Comparison of ENCODE assay signal across 8 cellular contexts in the genomic region with DNA sequence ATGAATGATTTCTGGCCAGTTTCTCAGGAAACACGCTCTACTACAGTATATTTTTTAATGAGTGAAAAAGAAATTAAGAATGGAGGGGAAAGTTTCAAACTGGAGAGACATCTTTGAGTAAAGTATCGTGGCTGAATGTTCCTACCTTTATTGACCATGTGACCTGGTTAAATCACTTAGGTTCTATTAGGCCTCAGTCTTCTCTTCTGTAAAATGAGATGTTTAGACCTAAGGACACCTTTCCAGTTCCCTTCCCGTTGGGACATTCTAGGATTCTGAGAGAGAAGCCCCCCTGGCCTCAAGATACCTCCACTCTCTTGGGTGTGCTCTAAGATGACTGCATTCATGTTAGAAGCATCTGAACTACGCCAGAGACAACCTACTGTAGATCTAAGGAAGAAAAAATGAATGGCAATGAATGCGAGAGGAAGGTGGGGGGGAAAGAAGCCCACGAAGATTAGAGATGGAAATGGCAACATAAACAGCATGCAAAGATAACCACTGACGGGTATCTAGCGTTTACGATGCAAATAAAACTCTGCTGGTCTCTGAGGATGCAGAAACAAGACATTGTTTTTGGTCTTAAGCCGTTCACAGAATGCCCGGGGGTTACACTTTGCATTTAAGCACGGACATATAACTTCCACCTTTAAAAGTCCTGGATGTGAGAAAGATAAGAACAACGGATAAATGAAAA. TPM values are rescaled to one million over a fixed set of nuclear protein-coding genes. Genes with fewer than 3 reads are reported as not detected.
DNase-seq lines count a peak whose midpoint lies in the region; ATAC-seq and TF ChIP-seq lines count a peak whose summit lies in the region.

No MANE protein-coding gene starts in this region.

- H3K27ac ChIP-seq in Panc1 (ENCODE audit: low read length) (peak overlapping the region; percentile 94), esophagus squamous epithelium (peak overlapping the region; percentile 87 to 100 (median 98))

- H3K4me3 ChIP-seq in AG10803 (ENCODE audit: low read length): peak overlapping the region; percentile 58
- H3K4me3 ChIP-seq in Panc1 (ENCODE audit: low read depth in 2 of 2, low read length in 2 of 2): peak overlapping the region; percentile 57 to 88
- H3K4me3 ChIP-seq in esophagus squamous epithelium: peak overlapping the region; percentile 65 to 98 (median 91)
- H3K4me3 ChIP-seq in skeletal muscle cell (ENCODE audit: low read depth, low read length): peak overlapping the region; percentile 89

- POLR2A ChIA-PET in Panc1 (lab: Charles Lee): no interaction called here

- in situ Hi-C loops in Panc1 (cut with HindIII; ENCODE audit: low pct_unique_long_range_greater_than_20kb, low sequenced_read_pairs): no loop called here

- H3K9me3 ChIP-seq in Panc1 (ENCODE audit: control insufficient read depth, insufficient read depth, low read depth, low read length): no peaks in the 10 kb centered on the region
- no peaks in the 10 kb centered on the region for H3K9me3 ChIP-seq in esophagus squamous epithelium

- peaks cover 32% of the 10 kb centered on the region for H3K4me1 ChIP-seq in Panc1 (ENCODE audit: control insufficient read depth, insufficient read depth, low read length)
- peaks cover 9 to 43% (median 25%) of the 10 kb centered on the region in 3 donors for H3K4me1 ChIP-seq in esophagus squamous epithelium

- ATAC-seq in GM21528 (IDR thresholded peaks at IDR 0.05; ENCODE audit: low FRiP score, unreplicated experiment) (peak; percentile 5), Panc1 (peak; percentile 15), HG03159 (IDR thresholded peaks at IDR 0.05; ENCODE audit: unreplicated experiment) (no peak), HG03097 (IDR thresholded peaks at IDR 0.05; ENCODE audit: low FRiP score, unreplicated experiment) (no peak)

- TF ChIP-seq POLR2A in esophagus squamous epithelium (IDR thresholded peaks at IDR 0.05): no peak

- DNase-seq in AG10803 (ENCODE audit: low read depth) (no peak), Panc1 (ENCODE audit: low read depth, low spot score) (no peak), esophagus squamous epithelium (lab: John Stamatoyannopoulos, UW) (no peak), skeletal muscle cell (ENCODE audit: low read depth) (no peak), NCI-H1436 (lab: John Stamatoyannopoulos, UW) (no peak)

- H3K36me3 ChIP-seq in Panc1 (ENCODE audit: control insufficient read depth, insufficient read depth, low read length) (peaks cover 3% of the 10 kb centered on the region), esophagus squamous epithelium (no peaks in the 10 kb centered on the region)

- no peak for TF ChIP-seq CTCF in AG10803 (conservative IDR thresholded peaks at IDR 0.05; ENCODE audit: low read length)
- no peak for TF ChIP-seq CTCF in Panc1 (IDR thresholded peaks at IDR 0.05)
- TF ChIP-seq CTCF in esophagus squamous epithelium (IDR thresholded peaks at IDR 0.05): no peak

- CTCF ChIA-PET in Panc1 (lab: Charles Lee): no interaction called here

- intact Hi-C loops in Panc1 (cut with micrococcal nuclease; ENCODE audit: unreplicated experiment): no loop called here
- intact Hi-C loops in esophagus squamous epithelium (cut with DNase I): no loop called here

- BruUV-seq in Panc1 (replicated peaks; lab: Mats Ljungman, UMichigan): TSS peak; percentile 84

- WGBS in esophagus squamous epithelium, 2 donors: 17 to 18% methylated on average over 13 of the region's 13 CpGs

- no peaks in the 10 kb centered on the region for H3K27me3 ChIP-seq in Panc1 (ENCODE audit: control insufficient read depth, insufficient read depth, low read length)
- no peaks in the 10 kb centered on the region for H3K27me3 ChIP-seq in esophagus squamous epithelium

RNA-seq across cellular contexts. Expression of gene CPSF6, which starts 0.6 kb away (rescaled TPM):
- 82.0 TPM for total RNA-seq in Panc1 (2021; ENCODE audit: unreplicated experiment)
- polyA plus RNA-seq in Panc1 (2012; ENCODE audit: insufficient read length): 123 TPM
- 10 to 100 TPM; 16.5 to 34.3 (median 20.5) TPM for total RNA-seq in esophagus squamous epithelium

Comparison
In these comparisons a context has a peak if more than half of its experiments do, and no peak if none do; other contexts are left out.
1. ATAC-seq: peak in GM21528 (single experiment) and Panc1 (single experiment); none in HG03159 (single experiment) and HG03097 (single experiment).
2. Peak in every context shown above with its lines, with median percentiles within 50 percentile points of each other: H3K4me3 ChIP-seq.